35 cellular contexts compared by ENCODE assay signal in genomic region chr6:19610260-19610659, GRCh38.
"Had no signal": no experiment of that assay in that cellular context is flagged by ENCODE, and none has a peak within 500 bp of the region (broad histone marks: within the 10 kb centered on the region; RNA-seq: fewer than 3 reads in every experiment).

No MANE protein-coding gene starts in this region.

- DNase-seq: activated B cell treated with CpG ODN at 0.5 μM for 24 hours; activated CD4-positive, alpha-beta memory T cell treated with anti-CD3 and anti-CD28 coated beads for 36 hours; activated CD4-positive, alpha-beta T cell treated with anti-CD3 and anti-CD28 coated beads for 4 hours; activated CD4-positive, alpha-beta T cell treated with anti-CD3 and anti-CD28 coated beads, Interleukin-2, amount 10 ng/mL, durations not matched to agents 24 days and 14 days; activated CD4-positive, alpha-beta T cell treated with anti-CD3 and anti-CD28 coated beads, Interleukin-2, amount 50 U/mL, for 1 hour; activated CD4-positive, alpha-beta T cell treated with anti-CD3 and anti-CD28 coated beads, Interleukin-2, amount 50 U/mL, for 4 hours; activated CD4-positive, CD25-positive, alpha-beta regulatory T cell treated with anti-CD3 and anti-CD28 coated beads, Interleukin-2, amount 50 U/mL, for 72 hours; activated CD8-positive, alpha-beta memory T cell treated with anti-CD3 and anti-CD28 coated beads, Interleukin-2, amount 50 U/mL, for 4 hours; activated CD8-positive, alpha-beta T cell treated with anti-CD3 and anti-CD28 coated beads for 36 hours; activated effector memory CD4-positive, alpha-beta T cell treated with anti-CD3 and anti-CD28 coated beads, Interleukin-2, amount 50 U/mL, for 16 hours; activated gamma-delta T cell treated with Interleukin-2 at 50 U/mL for 16 hours; activated naive CD4-positive, alpha-beta T cell; activated naive CD4-positive, alpha-beta T cell treated with anti-CD3 and anti-CD28 coated beads for 36 hours; activated naive CD4-positive, alpha-beta T cell treated with anti-CD3 and anti-CD28 coated beads, Interleukin-2, amount 50 U/mL, for 16 hours; activated naive CD8-positive, alpha-beta T cell treated with anti-CD3 and anti-CD28 coated beads for 36 hours; activated T-cell treated with anti-CD3 and anti-CD28 coated beads for 4 hours; activated T-cell treated with anti-CD3 and anti-CD28 coated beads, Interleukin-2, amount 50 U/mL, for 1 hour; activated T-cell treated with anti-CD3 and anti-CD28 coated beads, Interleukin-2, amount 50 U/mL, for 4 hours; activated T-cell treated with anti-CD3 and anti-CD28 coated beads, Interleukin-2, amount 50 U/mL, for 72 hours; adrenal gland; amniotic stem cell; aorta; body of pancreas; brain microvascular endothelial cell; caudate nucleus; cerebellar nuclear complex; T-helper 1 cell; T-helper 2 cell; T-helper 9 cell had no signal

- H3K27me3 ChIP-seq: adrenal gland, body of pancreas, brain microvascular endothelial cell, breast epithelium had no signal

- FAIRE-seq: astrocyte, TTC549 had no signal

- H3K9me3 ChIP-seq: adrenal gland, body of pancreas, breast epithelium had no signal

- ATAC-seq: activated CD8-positive, alpha-beta T cell treated with anti-CD3 and anti-CD28 coated beads for 36 hours; activated naive CD4-positive, alpha-beta T cell treated with anti-CD3 and anti-CD28 coated beads, Interleukin-2, amount 50 U/mL, for 72 hours; activated T-cell treated with anti-CD3 and anti-CD28 coated beads, Interleukin-2, amount 50 U/mL, for 4 hours; activated T-cell treated with anti-CD3 and anti-CD28 coated beads, Interleukin-2, amount 50 U/mL, for 72 hours; activated T-helper 17 cell treated with anti-CD3 and anti-CD28 coated beads, Interleukin-2, amount 50 U/mL, for 72 hours; body of pancreas had no signal

- H3K4me3 ChIP-seq: adrenal gland, body of pancreas, breast epithelium had no signal

- H3K27ac ChIP-seq: adrenal gland, body of pancreas, brain microvascular endothelial cell, breast epithelium, VCaP had no signal

- H3K4me1 ChIP-seq: adrenal gland, body of pancreas, breast epithelium had no signal

- H3K36me3 ChIP-seq: adrenal gland, brain microvascular endothelial cell, breast epithelium had no signal
